Comparison of ENCODE assay signal across 10 cellular contexts in genomic region chr11:67620621-67621020, GRCh38. TPM values are rescaled to one million over a fixed set of nuclear protein-coding genes. Genes with fewer than 3 reads are reported as not detected.
DNase-seq lines count a peak whose midpoint lies in the region; ATAC-seq, FAIRE-seq and TF ChIP-seq lines count a peak whose summit lies in the region.
"Not testable (repeated sequence)": the region's sequence is repeated elsewhere in the genome, so short reads cannot be mapped to it uniquely, and the experiment has no call there.
"Had no signal": no experiment of that assay in that cellular context is flagged by ENCODE, and none has a peak within 500 bp of the region (broad histone marks: within the 10 kb centered on the region; RNA-seq: fewer than 3 reads in every experiment).

No MANE protein-coding gene starts in this region.

- H3K9me2 ChIP-seq in Loucy (replicated peaks; ENCODE audit: low read depth, low read length): not testable (repeated sequence)

- not testable (repeated sequence) for H3K9me3 ChIP-seq in DND-41 (ENCODE audit: insufficient read depth, low read length, severe bottlenecking); Loucy (ENCODE audit: insufficient read depth, low read depth, low read length); NT2/D1 (ENCODE audit: insufficient read depth, low read length); astrocyte (ENCODE audit: insufficient read depth, low read depth, low read length); cardiac muscle cell (ENCODE audit: low read depth); neuron (ENCODE audit: low read length)

- not testable (repeated sequence) for H3K36me3 Mint-ChIP-seq in astrocyte (ENCODE audit: low read depth, unreplicated experiment)

- H3K27ac ChIP-seq in DND-41 (ENCODE audit: low read length): peak overlapping the region; percentile 81
- not testable (repeated sequence) for H3K27ac ChIP-seq in astrocyte (ENCODE audit: low read depth, low read length)
- peak overlapping the region; percentile 83 for H3K27ac ChIP-seq in cardiac muscle cell

- not testable (repeated sequence) for H3K27me3 ChIP-seq in DND-41 (ENCODE audit: insufficient read depth, low read length, poor library complexity); Loucy (ENCODE audit: insufficient read depth, low read length, poor library complexity, severe bottlenecking); NT2/D1 (ENCODE audit: insufficient read depth, insufficient read length); cardiac muscle cell; neuron (ENCODE audit: insufficient read depth, low read length)
- H3K27me3 ChIP-seq in astrocyte (ENCODE audit: insufficient read depth, low read length): peaks cover 13% of the 10 kb centered on the region

- not testable (repeated sequence) for H4K20me1 ChIP-seq in DND-41 (ENCODE audit: insufficient read depth, low read length); Loucy (ENCODE audit: insufficient read depth, low read length, poor library complexity, severe bottlenecking); astrocyte (ENCODE audit: insufficient read depth, low read length)

- not testable (repeated sequence) for H3K9me3 Mint-ChIP-seq in astrocyte (ENCODE audit: unreplicated experiment)

- not testable (repeated sequence) for H3K27ac Mint-ChIP-seq in astrocyte (ENCODE audit: unreplicated experiment)

- H3K4me1 Mint-ChIP-seq in astrocyte (ENCODE audit: low read depth, unreplicated experiment): not testable (repeated sequence)

- peaks cover 46% of the 10 kb centered on the region for H3K4me1 ChIP-seq in DND-41 (ENCODE audit: insufficient read depth, low read length)
- H3K4me1 ChIP-seq in Loucy (ENCODE audit: insufficient read depth, low read length, poor library complexity, severe bottlenecking); astrocyte (ENCODE audit: insufficient read depth, low read length); neuron (ENCODE audit: insufficient read depth, low read length): not testable (repeated sequence)
- H3K4me1 ChIP-seq in NT2/D1 (ENCODE audit: insufficient read depth, insufficient read length): peaks cover 14% of the 10 kb centered on the region
- peaks cover 19% of the 10 kb centered on the region for H3K4me1 ChIP-seq in cardiac muscle cell (ENCODE audit: low read depth)

- H3K27me3 Mint-ChIP-seq in astrocyte (ENCODE audit: low read depth, unreplicated experiment): peaks cover 44% of the 10 kb centered on the region

- not testable (repeated sequence) for H3F3A ChIP-seq in Loucy (ENCODE audit: low read depth)

- not testable (repeated sequence) for TF ChIP-seq CTCF in DND-41 (IDR thresholded peaks at IDR 0.05; ENCODE audit: borderline replicate concordance, extremely low read depth, low read length, poor library complexity, severe bottlenecking); Loucy (conservative IDR thresholded peaks at IDR 0.05; ENCODE audit: low read length); astrocyte (IDR thresholded peaks at IDR 0.05; ENCODE audit: insufficient read depth, low read depth, low read length); cardiac muscle cell (IDR thresholded peaks at IDR 0.05; ENCODE audit: low read depth, low read length)

- H3K4me2 ChIP-seq in DND-41 (ENCODE audit: insufficient read depth, low read length) (peak overlapping the region; percentile 55), Loucy (ENCODE audit: low read depth, low read length, poor library complexity, severe bottlenecking) (peak overlapping the region; percentile 60)
- H3K4me2 ChIP-seq in astrocyte (ENCODE audit: low read length): not testable (repeated sequence)

- FAIRE-seq in astrocyte (lab: Jason Lieb, UNC): not testable (repeated sequence)

- peak overlapping the region; percentile 17 to 58; a peak in 3 of 4 replicates for H3K4me3 ChIP-seq in DND-41 (ENCODE audit: low read depth in 1 of 2, low read length in 2 of 2)
- peak overlapping the region; percentile 76 for H3K4me3 ChIP-seq in Loucy (ENCODE audit: low read length, poor library complexity, severe bottlenecking)
- peak overlapping the region; percentile 88 for H3K4me3 ChIP-seq in NT2/D1 (ENCODE audit: insufficient read length, low read depth)
- H3K4me3 ChIP-seq in astrocyte (ENCODE audit: insufficient read depth, low read depth, low read length): not testable (repeated sequence)
- H3K4me3 ChIP-seq in cardiac muscle cell: peak overlapping the region; percentile 63
- H3K4me3 ChIP-seq in neuron (ENCODE audit: low read length): peak overlapping the region; percentile 55

- DNase-seq in DND-41 (peak; percentile 71), cardiac muscle cell (ENCODE audit: low read depth in 1 of 2, low spot score in 1 of 2) (peak in 1 of 2 donors; percentile 76), islet precursor cell (peak; percentile 85)
- DNase-seq in NT2/D1 (ENCODE audit: low read depth, low spot score); astrocyte (ENCODE audit: low read depth): not testable (repeated sequence)

- H3K4me3 Mint-ChIP-seq in astrocyte (ENCODE audit: unreplicated experiment): peak overlapping the region; percentile 85

- 0 out of 3 replicates have a peak, but pooled peaks have one; percentile 35 for ATAC-seq in DND-41 (ENCODE audit: insufficient read depth, low read depth)

- not testable (repeated sequence) for H3K36me3 ChIP-seq in DND-41 (ENCODE audit: insufficient read depth, low read length); Loucy (ENCODE audit: insufficient read depth, low read length); NT2/D1 (ENCODE audit: insufficient read depth, insufficient read length, low read length); astrocyte (ENCODE audit: insufficient read depth, low read length); cardiac muscle cell; neuron (ENCODE audit: insufficient read depth, low read length)

- peak overlapping the region; percentile 64 for H2AFZ ChIP-seq in DND-41 (ENCODE audit: low read depth, low read length)
- H2AFZ ChIP-seq in Loucy (ENCODE audit: low read length); astrocyte (ENCODE audit: low read depth, low read length): not testable (repeated sequence)
- H2AFZ ChIP-seq in neuron (ENCODE audit: low read depth, low read length): peak overlapping the region; percentile 88

- H3K79me2 ChIP-seq in DND-41 (ENCODE audit: insufficient read depth, low read length): peaks cover 19% of the 10 kb centered on the region
- H3K79me2 ChIP-seq in Loucy (ENCODE audit: insufficient read depth, low read length): peaks cover 34% of the 10 kb centered on the region
- not testable (repeated sequence) for H3K79me2 ChIP-seq in astrocyte (ENCODE audit: insufficient read depth, low read length)

- H3K9ac ChIP-seq in DND-41 (ENCODE audit: low read depth, low read length) (peak overlapping the region; percentile 61), Loucy (ENCODE audit: low read depth, low read length, poor library complexity, severe bottlenecking) (peak overlapping the region; percentile 91), NT2/D1 (ENCODE audit: insufficient read length, low read depth) (peak overlapping the region; percentile 97)
- not testable (repeated sequence) for H3K9ac ChIP-seq in astrocyte (ENCODE audit: low read length)

RNA-seq across cellular contexts. Expression of gene NUDT8, which starts 9.1 kb away (rescaled TPM):
- 3.0 and 4.5 TPM in 2 replicates for total RNA-seq in astrocyte
- 6.9 and 24.3 TPM in 2 replicates for total RNA-seq in cardiac muscle cell
- polyA plus RNA-seq in cardiac muscle cell: 17.3 and 18.7 TPM in 2 replicates

RNA-seq across cellular contexts. Expression of gene NDUFV1, which starts 13.9 kb away (rescaled TPM):
- total RNA-seq in astrocyte (117 and 118 TPM in 2 replicates), cardiac muscle cell (430 and 526 TPM in 2 replicates)
- polyA plus RNA-seq in cardiac muscle cell: 447 and 449 TPM in 2 replicates

RNA-seq across cellular contexts. Expression of gene TBX10, which starts 18.9 kb away (rescaled TPM):
- total RNA-seq in astrocyte (not detected in 2 replicates), cardiac muscle cell (not detected in 2 replicates)
- polyA plus RNA-seq in cardiac muscle cell: 1.1 and 1.2 TPM in 2 replicates
- total RNA-seq: Calu3; CD4-positive, CD25-positive, alpha-beta regulatory T cell had no signal
- polyA plus RNA-seq: CD4-positive, CD25-positive, alpha-beta regulatory T cell had no signal

RNA-seq across cellular contexts. Expression of gene ACY3, which starts 29.9 kb away (rescaled TPM):
- total RNA-seq in astrocyte: not detected in 2 replicates
- not detected in 2 replicates for total RNA-seq in cardiac muscle cell
- not detected in 2 replicates for polyA plus RNA-seq in cardiac muscle cell
- total RNA-seq: Right ventricle myocardium inferior had no signal

RNA-seq across cellular contexts. Expression of gene GSTP1, which starts 37.0 kb away (rescaled TPM):
- 1,173 and 1,365 TPM in 2 replicates for total RNA-seq in astrocyte
- 957 and 1,963 TPM in 2 replicates for total RNA-seq in cardiac muscle cell
- 788 and 1,052 TPM in 2 replicates for polyA plus RNA-seq in cardiac muscle cell
